In the genomic region with DNA sequence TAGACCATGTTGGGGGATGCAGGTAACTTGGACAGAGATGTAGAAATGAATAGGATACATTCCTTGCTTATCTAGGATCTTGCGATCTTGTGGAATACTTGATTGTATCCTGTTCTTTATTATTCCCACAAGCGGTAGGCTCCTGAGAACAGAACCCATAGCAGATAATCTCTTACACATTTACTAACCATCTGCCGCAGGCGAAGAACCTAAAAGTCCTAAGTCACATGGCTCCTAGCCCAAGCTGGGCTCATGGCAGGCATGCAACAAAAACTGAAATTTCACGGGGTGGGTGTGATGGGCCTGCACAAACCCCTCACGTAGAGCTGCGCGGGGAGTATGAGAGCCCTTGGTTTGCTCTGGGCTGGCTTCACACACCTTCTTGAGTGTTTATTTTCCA, we compare ENCODE assay signal across 20 cellular contexts.
"Had no signal": no experiment of that assay in that cellular context is flagged by ENCODE, and none has a peak within 500 bp of the region (broad histone marks: within the 10 kb centered on the region; RNA-seq: fewer than 3 reads in every experiment).

No MANE protein-coding gene starts in this region.

- H3K27ac Mint-ChIP-seq: activated B cell treated with CpG ODN at 0.5 μM for 24 hours; activated CD8-positive, alpha-beta T cell treated with anti-CD3 and anti-CD28 coated beads, Interleukin-2, amount 10 ng/mL, durations not matched to agents 7 days and 5 days; activated naive CD4-positive, alpha-beta T cell treated with anti-CD3 and anti-CD28 coated beads, Interleukin-2, amount 50 U/mL, for 24 hours; naive thymus-derived CD8-positive, alpha-beta T cell; stimulated activated naive B cell treated with anti-CD40 and anti-IgM and Interleukin-4, amounts not matched to agents 10 μg/mL and 1 μg/mL and 100 μg/mL, for 72 hours had no signal

- H3K4me3 Mint-ChIP-seq: activated B cell treated with CpG ODN at 0.5 μM for 24 hours; activated CD8-positive, alpha-beta T cell treated with anti-CD3 and anti-CD28 coated beads, Interleukin-2, amount 10 ng/mL, durations not matched to agents 7 days and 5 days; activated naive CD4-positive, alpha-beta T cell treated with anti-CD3 and anti-CD28 coated beads, Interleukin-2, amount 50 U/mL, for 24 hours; naive thymus-derived CD8-positive, alpha-beta T cell; stimulated activated naive B cell treated with anti-CD40 and anti-IgM and Interleukin-4, amounts not matched to agents 10 μg/mL and 1 μg/mL and 100 μg/mL, for 72 hours had no signal

- H3K9me3 Mint-ChIP-seq: activated B cell treated with CpG ODN at 0.5 μM for 24 hours; activated naive CD4-positive, alpha-beta T cell treated with anti-CD3 and anti-CD28 coated beads, Interleukin-2, amount 50 U/mL, for 24 hours; naive thymus-derived CD8-positive, alpha-beta T cell; stimulated activated naive B cell treated with anti-CD40 and anti-IgM and Interleukin-4, amounts not matched to agents 10 μg/mL and 1 μg/mL and 100 μg/mL, for 72 hours had no signal

- H3K4me1 Mint-ChIP-seq: activated B cell treated with CpG ODN at 0.5 μM for 24 hours; activated naive CD4-positive, alpha-beta T cell treated with anti-CD3 and anti-CD28 coated beads, Interleukin-2, amount 50 U/mL, for 24 hours had no signal

- H3K36me3 ChIP-seq: lower lobe of right lung, neutrophil, tibial artery had no signal

- H3K36me3 Mint-ChIP-seq: activated naive CD4-positive, alpha-beta T cell treated with anti-CD3 and anti-CD28 coated beads, Interleukin-2, amount 50 U/mL, for 24 hours; naive thymus-derived CD8-positive, alpha-beta T cell; stimulated activated naive B cell treated with anti-CD40 and anti-IgM and Interleukin-4, amounts not matched to agents 10 μg/mL and 1 μg/mL and 100 μg/mL, for 72 hours had no signal

- H3K27ac ChIP-seq: lower lobe of right lung, neutrophil, tibial artery had no signal

- ATAC-seq: activated CD8-positive, alpha-beta T cell treated with anti-CD3 and anti-CD28 coated beads, Interleukin-2, amount 10 ng/mL, durations not matched to agents 7 days and 5 days; naive thymus-derived CD8-positive, alpha-beta T cell; stimulated activated naive B cell treated with anti-CD40 and anti-IgM and Interleukin-4, amounts not matched to agents 10 μg/mL and 1 μg/mL and 100 μg/mL, for 72 hours had no signal

- H3K9me3 ChIP-seq: lower lobe of right lung, neutrophil, tibial artery had no signal

- DNase-seq: activated B cell treated with CpG ODN at 0.5 μM for 24 hours; activated CD4-positive, alpha-beta T cell treated with anti-CD3 and anti-CD28 coated beads for 48 hours; activated CD8-positive, alpha-beta memory T cell treated with anti-CD3 and anti-CD28 coated beads, Interleukin-2, amount 50 U/mL, for 4 hours; activated CD8-positive, alpha-beta T cell treated with anti-CD3 and anti-CD28 coated beads, Interleukin-2, amount 10 ng/mL, durations not matched to agents 7 days and 5 days; activated effector memory CD4-positive, alpha-beta T cell treated with anti-CD3 and anti-CD28 coated beads, Interleukin-2, amount 50 U/mL, for 16 hours; activated T-cell treated with anti-CD3 and anti-CD28 coated beads, Interleukin-2, amount 50 U/mL, for 48 hours; effector CD4-positive, alpha-beta T cell; foreskin fibroblast; hypothalamus; kidney glomerular epithelial cell; lower lobe of right lung; naive thymus-derived CD8-positive, alpha-beta T cell; retina; stimulated activated CD4-positive, alpha-beta T cell treated with anti-CD3 and anti-CD28 coated beads, Interleukin-15, amount 100 ng/mL, for 24 hours; stimulated activated CD4-positive, alpha-beta T cell treated with anti-CD3 and anti-CD28 coated beads, Interleukin-4, amount 100 ng/mL, for 1 hour; stimulated activated naive B cell treated with anti-CD40 and anti-IgM and Interleukin-4, amounts not matched to agents 10 μg/mL and 1 μg/mL and 100 μg/mL, for 72 hours; T-helper 2 cell; tibial artery had no signal

- H3K4me1 ChIP-seq: tibial artery had no signal

- H3K4me3 ChIP-seq: lower lobe of right lung, tibial artery had no signal
